Comparison of ENCODE assay signal across 24 cellular contexts in the genomic region with DNA sequence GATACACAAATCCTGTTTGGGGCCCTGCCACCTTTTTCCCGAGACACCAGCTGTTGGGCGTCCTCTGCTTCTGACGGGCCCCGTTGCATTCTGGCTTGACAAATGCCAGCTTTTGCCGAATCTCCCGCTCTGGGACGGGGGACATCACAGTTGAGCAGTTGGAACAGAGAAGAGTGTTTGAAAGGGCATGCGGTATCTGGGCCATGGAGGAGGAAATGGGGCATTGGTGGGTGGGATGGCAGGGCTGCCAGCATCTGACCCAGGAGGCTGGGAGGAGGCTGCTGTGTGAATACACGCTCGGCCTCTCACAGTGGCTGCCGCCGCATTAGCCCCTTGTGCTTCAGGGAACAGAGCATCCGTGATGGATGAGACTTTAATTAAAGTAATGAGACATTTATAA.
"Had no signal": no experiment of that assay in that cellular context is flagged by ENCODE, and none has a peak within 500 bp of the region (broad histone marks: within the 10 kb centered on the region; RNA-seq: fewer than 3 reads in every experiment).

No MANE protein-coding gene starts in this region.

- H3K9me3 ChIP-seq: left lung, lower lobe of right lung, psoas muscle, right atrium auricular region, right lobe of liver, tibial nerve, vagina had no signal

- DNase-seq: hippocampal formation; kidney glomerular epithelial cell; left colon; left lung; lower lobe of right lung; mammary epithelial cell; mesenchymal stem cell; naive thymus-derived CD4-positive, alpha-beta T cell; nucleus accumbens; psoas muscle; right lobe of liver; stimulated activated CD4-positive, alpha-beta T cell treated with anti-CD3 and anti-CD28 coated beads, Interleukin-1b, Interleukin-23, amount 100 ng/mL, for 48 hours; stimulated activated CD4-positive, alpha-beta T cell treated with anti-CD3 and anti-CD28 coated beads, Interleukin-2, amount 100 ng/mL, for 48 hours; stimulated activated CD4-positive, alpha-beta T cell treated with anti-CD3 and anti-CD28 coated beads, Interleukin-4, amount 100 ng/mL, for 4 hours; stimulated activated CD8-positive, alpha-beta memory T cell treated with anti-CD3 and anti-CD28 coated beads, Interleukin-4, amount 100 ng/mL, for 48 hours; stimulated activated naive CD4-positive, alpha-beta T cell treated with Interleukin-2 at 50 U/mL for 16 hours; stimulated activated naive CD8-positive, alpha-beta T cell treated with anti-CD3 and anti-CD28 coated beads, Interleukin-15, amount 100 ng/mL, for 72 hours; substantia nigra had no signal

- H3K4me1 ChIP-seq: left lung, parathyroid adenoma, psoas muscle, right lobe of liver had no signal

- H3K27ac ChIP-seq: left lung, lower lobe of right lung, parathyroid adenoma, psoas muscle, right atrium auricular region, right lobe of liver, tibial nerve, vagina had no signal

- FAIRE-seq: keratinocyte had no signal

- H3K4me3 ChIP-seq: left lung, lower lobe of right lung, psoas muscle, right atrium auricular region, right lobe of liver, smooth muscle cell, tibial nerve, vagina had no signal

- H3K4me2 ChIP-seq: smooth muscle cell had no signal

- H3K27me3 ChIP-seq: right atrium auricular region, right lobe of liver, tibial nerve, vagina had no signal

- H3K9ac ChIP-seq: parathyroid adenoma had no signal

- H2AFZ ChIP-seq: parathyroid adenoma had no signal

- H3K36me3 ChIP-seq: left lung, lower lobe of right lung, right atrium auricular region, right lobe of liver, tibial nerve, vagina had no signal
